10 cellular contexts compared by ENCODE assay signal in genomic region chr14:39762576-39763401, GRCh38.
DNase-seq lines count a peak whose midpoint lies in the region; ATAC-seq and TF ChIP-seq lines count a peak whose summit lies in the region.
"Had no signal": no experiment of that assay in that cellular context is flagged by ENCODE, and none has a peak within 500 bp of the region (broad histone marks: within the 10 kb centered on the region; RNA-seq: fewer than 3 reads in every experiment).

No MANE protein-coding gene starts in this region.

- peaks cover 2% of the 10 kb centered on the region for H3K9me3 Mint-ChIP-seq in CD4-positive, alpha-beta T cell

- H3K27me3 Mint-ChIP-seq in CD4-positive, alpha-beta T cell, result no peaks in the 10 kb centered on the region

- no peak overlapping the region for H3K27ac Mint-ChIP-seq in CD4-positive, alpha-beta T cell

- no peak overlapping the region for H3K4me3 Mint-ChIP-seq in CD4-positive, alpha-beta T cell

- no peaks in the 10 kb centered on the region for H3K4me1 Mint-ChIP-seq in CD4-positive, alpha-beta T cell (ENCODE audit: low read depth)

- H3K27me3 ChIP-seq in CD4-positive, alpha-beta T cell (ENCODE audit: control insufficient read depth, insufficient read depth, low read length), result no peaks in the 10 kb centered on the region
- H3K27me3 ChIP-seq: uterus had no signal

- CTCF ChIA-PET in CD4-positive, alpha-beta T cell (lab: Charles Lee), result no interaction called here

- H3K27ac ChIP-seq in CD4-positive, alpha-beta T cell (ENCODE audit: low read depth, low read length), result no peak overlapping the region
- H3K27ac ChIP-seq: uterus had no signal

- no peaks in the 10 kb centered on the region for H3K36me3 Mint-ChIP-seq in CD4-positive, alpha-beta T cell (ENCODE audit: low read depth)

- intact Hi-C loops in CD4-positive, alpha-beta T cell (cut with DNase I, micrococcal nuclease), result no loop called here

- TF ChIP-seq CTCF in CD4-positive, alpha-beta T cell (IDR thresholded peaks at IDR 0.05), result no peak

- POLR2A ChIA-PET in CD4-positive, alpha-beta T cell (lab: Charles Lee), result no interaction called here

- DNase-seq in CD4-positive, alpha-beta T cell, result no peak
- DNase-seq in activated CD4-positive, alpha-beta T cell treated with anti-CD3 and anti-CD28 coated beads, Interleukin-2, amount 50 U/mL, for 1 hour, result peak; percentile 1
- DNase-seq in NCI-H526 (lab: John Stamatoyannopoulos, UW) (no peak), AG20443 (ENCODE audit: low spot score) (no peak), NCI-H146 (lab: John Stamatoyannopoulos, UW) (no peak), NCI-H748 treated with DMSO at 0.1 percent for 48 hours (lab: John Stamatoyannopoulos, UW) (no peak)
- DNase-seq: COR-L47, uterus had no signal

- ATAC-seq in CD4-positive, alpha-beta T cell (ENCODE audit: poor library complexity), result peak; percentile 32
- ATAC-seq in GM19328 (IDR thresholded peaks at IDR 0.05; ENCODE audit: unreplicated experiment) (peak; percentile 60), HG03159 (IDR thresholded peaks at IDR 0.05; ENCODE audit: unreplicated experiment) (peak; percentile 72)

- H3K9me3 ChIP-seq in CD4-positive, alpha-beta T cell (ENCODE audit: control insufficient read depth, low read length), result no peaks in the 10 kb centered on the region
- H3K9me3 ChIP-seq: uterus had no signal
